1 cellular context compared by ENCODE assay signal in the genomic region with DNA sequence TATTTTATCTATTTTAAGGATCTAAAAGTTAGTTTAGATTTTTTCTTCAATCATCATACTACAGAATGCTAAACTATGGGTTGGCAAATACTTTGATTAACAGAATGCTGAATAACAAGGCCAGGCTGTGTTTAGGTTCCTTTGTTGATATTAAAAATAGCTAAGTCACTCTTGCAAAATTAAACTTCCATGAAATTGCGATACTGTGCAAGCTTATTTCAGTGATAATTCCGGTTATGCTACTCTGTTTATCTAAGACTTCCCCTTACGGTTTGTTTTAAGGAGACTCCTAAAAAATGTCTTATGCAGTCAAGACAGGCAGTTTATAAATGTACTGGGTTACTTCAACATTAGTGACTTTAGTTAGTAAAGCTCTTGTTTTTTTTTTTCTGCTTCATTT.
TF ChIP-seq lines count a peak whose summit lies in the region.

No MANE protein-coding gene starts in this region.

TF ChIP-seq in K562, 482 proteins besides CTCF, POLR2A, EP300 and RAD21 (continued from another document):
- peak in 1 of 2 experiments; percentile 71; a peak in 2 of 4 replicates for TF ChIP-seq RCOR1 (IDR thresholded peaks at IDR 0.05; ENCODE audit: borderline replicate concordance in 1 of 2, low read depth in 2 of 2, low read length in 2 of 2)
- peak; percentile 89 for TF ChIP-seq C11orf30 (IDR thresholded peaks at IDR 0.05; ENCODE audit: low read depth)
- TF ChIP-seq KLF16 (IDR thresholded peaks at IDR 0.05), result peak; percentile 51; the same call in 1 of the 2 replicates
- peak; percentile 74; the same call in 1 of the 2 replicates for TF ChIP-seq MAFK (IDR thresholded peaks at IDR 0.05; ENCODE audit: low read length)
- no peak for TF ChIP-seq ZSCAN32 (CRISPR knock-in tag; IDR thresholded peaks at IDR 0.05)
- TF ChIP-seq, protein P1, sequence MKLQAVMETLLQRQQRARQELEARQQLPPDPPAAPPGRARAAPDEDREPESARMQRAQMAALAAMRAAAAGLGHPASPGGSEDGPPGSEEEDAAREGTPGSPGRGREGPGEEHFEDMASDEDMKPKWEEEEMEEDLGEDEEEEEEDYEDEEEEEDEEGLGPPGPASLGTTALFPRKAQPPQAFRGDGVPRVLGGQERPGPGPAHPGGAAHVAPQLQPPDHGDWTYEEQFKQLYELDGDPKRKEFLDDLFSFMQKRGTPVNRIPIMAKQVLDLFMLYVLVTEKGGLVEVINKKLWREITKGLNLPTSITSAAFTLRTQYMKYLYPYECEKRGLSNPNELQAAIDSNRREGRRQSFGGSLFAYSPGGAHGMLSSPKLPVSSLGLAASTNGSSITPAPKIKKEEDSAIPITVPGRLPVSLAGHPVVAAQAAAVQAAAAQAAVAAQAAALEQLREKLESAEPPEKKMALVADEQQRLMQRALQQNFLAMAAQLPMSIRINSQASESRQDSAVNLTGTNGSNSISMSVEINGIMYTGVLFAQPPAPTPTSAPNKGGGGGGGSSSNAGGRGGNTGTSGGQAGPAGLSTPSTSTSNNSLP (IDR thresholded peaks at IDR 0.05; ENCODE audit: borderline replicate concordance, low read depth, low read length), result peak; percentile 93
- TF ChIP-seq DPF2 (IDR thresholded peaks at IDR 0.05), result peak; percentile 91
- no peak for TF ChIP-seq HIVEP1 (CRISPR knock-in tag; IDR thresholded peaks at IDR 0.05)
- TF ChIP-seq POLR2H (tag; IDR thresholded peaks at IDR 0.05; ENCODE audit: low read depth), result peak; percentile 74
- peak; percentile 37 for TF ChIP-seq BRD9 (IDR thresholded peaks at IDR 0.05; ENCODE audit: low read depth, partially characterized antibody)
- 0 out of 2 replicates have a peak, but pooled peaks have one; percentile 19 for TF ChIP-seq ATF7 (IDR thresholded peaks at IDR 0.05)
- TF ChIP-seq GATAD2B (IDR thresholded peaks at IDR 0.05; ENCODE audit: borderline replicate concordance), result peak; percentile 84; the same call in 1 of the 2 replicates
- peak; percentile 53 for TF ChIP-seq EP400 (IDR thresholded peaks at IDR 0.05)
- peak; percentile 81; the same call in 1 of the 2 replicates for TF ChIP-seq ILF3 (IDR thresholded peaks at IDR 0.05; ENCODE audit: borderline replicate concordance)
- no peak for TF ChIP-seq ZNF57 (CRISPR knock-in tag; IDR thresholded peaks at IDR 0.05)
- TF ChIP-seq NCOR1 (IDR thresholded peaks at IDR 0.05), result peak; percentile 88
- TF ChIP-seq TBL1XR1 (IDR thresholded peaks at IDR 0.05; ENCODE audit: low read length in 2 of 2), result peak in 1 of 2 experiments; percentile 94; a peak in 2 of 4 replicates
- TF ChIP-seq PCBP1 (IDR thresholded peaks at IDR 0.05; ENCODE audit: low read depth, low read length, poor library complexity, severe bottlenecking), result no peak
- peak; percentile 92 for TF ChIP-seq CEBPB (tag; IDR thresholded peaks at IDR 0.05)
- TF ChIP-seq ZNF449 (CRISPR knock-in tag; IDR thresholded peaks at IDR 0.05), result no peak
- TF ChIP-seq ETV1 (tag; conservative IDR thresholded peaks at IDR 0.05; ENCODE audit: low read depth), result peak; percentile 50; the same call in 1 of the 2 replicates
- TF ChIP-seq NFE2L1 (tag; IDR thresholded peaks at IDR 0.05; ENCODE audit: borderline replicate concordance, low read depth), result 0 out of 2 replicates have a peak, but pooled peaks have one; percentile 5
- peak; percentile 47 for TF ChIP-seq TAF9B (IDR thresholded peaks at IDR 0.05; ENCODE audit: partially characterized antibody)
- peak in 1 of 2 experiments; percentile 36 for TF ChIP-seq NCOA2 (IDR thresholded peaks at IDR 0.05; ENCODE audit: partially characterized antibody in 2 of 2)
- TF ChIP-seq NFIC (IDR thresholded peaks at IDR 0.05), result peak; percentile 33; the same call in 1 of the 2 replicates
- TF ChIP-seq KLF10 (CRISPR knock-in tag; IDR thresholded peaks at IDR 0.05), result no peak
- peak; percentile 93 for TF ChIP-seq ZNF316 (IDR thresholded peaks at IDR 0.05)
- TF ChIP-seq SMARCA4 (IDR thresholded peaks at IDR 0.05), result peak; percentile 95
- 0 out of 2 replicates have a peak, but pooled peaks have one; percentile 58 for TF ChIP-seq BACH1 (tag; IDR thresholded peaks at IDR 0.05)
- TF ChIP-seq ZFP30 (CRISPR knock-in tag; IDR thresholded peaks at IDR 0.05; ENCODE audit: borderline replicate concordance), result no peak
- TF ChIP-seq SMARCE1 (IDR thresholded peaks at IDR 0.05), result peak; percentile 82
- peak; percentile 84 for TF ChIP-seq TCF3 (CRISPR knock-in tag; IDR thresholded peaks at IDR 0.05)
- no peak for TF ChIP-seq HNRNPL (IDR thresholded peaks at IDR 0.05; ENCODE audit: low read depth, low read length)
- TF ChIP-seq ZNF143 (CRISPR knock-in tag; IDR thresholded peaks at IDR 0.05), result no peak
- peak; percentile 25; the same call in 1 of the 2 replicates for TF ChIP-seq NCOA1 (IDR thresholded peaks at IDR 0.05; ENCODE audit: low read depth)
- TF ChIP-seq NFE2 (IDR thresholded peaks at IDR 0.05; ENCODE audit: low read depth), result peak; percentile 94
- TF ChIP-seq JUND (IDR thresholded peaks at IDR 0.05; ENCODE audit: borderline replicate concordance, low read depth, low read length), result peak; percentile 41; the same call in 1 of the 2 replicates
- no peak; the same call in 2 of the 3 replicates for TF ChIP-seq JUND (tag; IDR thresholded peaks at IDR 0.05; ENCODE audit: borderline replicate concordance, low read depth, low read length)
- no peak for TF ChIP-seq PURB (CRISPR knock-in tag; IDR thresholded peaks at IDR 0.05; ENCODE audit: low read depth)
- peak; percentile 37; the same call in 1 of the 2 replicates for TF ChIP-seq LCOR (CRISPR knock-in tag; IDR thresholded peaks at IDR 0.05)
- TF ChIP-seq STAT5A (IDR thresholded peaks at IDR 0.05; ENCODE audit: borderline replicate concordance, low read length), result peak; percentile 81
- peak in 1 of 2 experiments; percentile 34; a peak in 2 of 4 replicates for TF ChIP-seq KDM1A (IDR thresholded peaks at IDR 0.05)
- no peak for TF ChIP-seq ZNF12 (CRISPR knock-in tag; IDR thresholded peaks at IDR 0.05)
- no peak for TF ChIP-seq PRMT5 (CRISPR knock-in tag; IDR thresholded peaks at IDR 0.05)
